In the genomic region with DNA sequence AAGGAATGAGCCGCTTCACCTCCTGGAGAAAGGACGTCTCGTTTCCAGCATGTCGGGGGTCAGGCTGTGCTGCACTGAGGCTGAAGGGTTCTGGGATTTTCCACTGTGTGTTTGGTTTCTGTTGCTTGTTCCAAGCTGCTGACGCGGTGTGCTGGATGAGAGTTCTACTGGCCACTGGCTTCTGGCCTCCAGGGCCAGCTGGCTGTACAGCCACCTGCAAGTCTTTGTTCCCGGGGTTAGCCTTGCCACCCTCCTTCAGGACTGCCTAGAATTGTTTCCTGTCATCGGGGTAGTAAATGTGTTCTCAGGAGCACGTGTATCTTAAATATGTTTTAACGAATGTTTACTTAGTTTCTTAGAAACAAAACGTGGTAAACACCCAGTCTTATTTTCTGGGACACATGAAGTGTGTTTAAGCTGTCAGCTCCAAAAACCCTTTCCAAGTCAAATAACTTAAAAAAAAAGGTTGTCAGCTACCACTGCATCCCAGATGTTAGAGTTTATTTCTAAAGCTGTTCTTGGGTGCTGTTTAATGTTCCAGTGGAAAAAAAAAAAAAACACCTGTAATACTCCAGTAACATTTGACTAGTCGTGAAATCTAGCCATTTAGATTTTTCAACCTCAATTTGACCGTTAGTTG, we compare ENCODE assay signal across 12 cellular contexts.
A peak's percentile ranks its signal among the peaks of the same experiment; 100 is the strongest.
DNase-seq lines count a peak whose midpoint lies in the region; ATAC-seq and TF ChIP-seq lines count a peak whose summit lies in the region.
"Had no signal": no experiment of that assay in that cellular context is flagged by ENCODE, and none has a peak within 500 bp of the region (broad histone marks: within the 10 kb centered on the region; RNA-seq: fewer than 3 reads in every experiment).

No MANE protein-coding gene starts in this region.

- H3K27me3 ChIP-seq in heart right ventricle (no peaks in the 10 kb centered on the region), thyroid gland (no peaks in the 10 kb centered on the region)
- H3K27me3 ChIP-seq: ovary, upper lobe of left lung had no signal

- 51 to 53% methylated on average over 13 of the region's 13 CpGs for WGBS in heart right ventricle, 2 donors
- WGBS in thyroid gland, 2 donors, result 83 to 85% methylated on average over 12 to 13 of the region's 13 CpGs

- peaks cover 0 to 42% (median 26%) of the 10 kb centered on the region in 9 donors for H3K4me1 ChIP-seq in heart right ventricle
- peaks cover 5 to 13% of the 10 kb centered on the region in 2 donors for H3K4me1 ChIP-seq in thyroid gland

- H3K27ac ChIP-seq in angular gyrus (ENCODE audit: low read depth, low read length) (peak overlapping the region; percentile 64), heart right ventricle (peak overlapping the region in 9 of 10 donors; percentile 7 to 80 (median 70)), thyroid gland (no peak overlapping the region)
- H3K27ac ChIP-seq: epithelial cell of prostate, upper lobe of left lung had no signal

- peaks cover 0 to 9% (median 0%) of the 10 kb centered on the region in 9 donors for H3K36me3 ChIP-seq in heart right ventricle
- no peaks in the 10 kb centered on the region for H3K36me3 ChIP-seq in thyroid gland
- H3K36me3 ChIP-seq: ovary, upper lobe of left lung had no signal

- H3K4me3 ChIP-seq in heart right ventricle (no peak overlapping the region), thyroid gland (replicated peaks in 1 of 3) (no peak overlapping the region)
- H3K4me3 ChIP-seq: ovary, upper lobe of left lung had no signal

- no peak for TF ChIP-seq POLR2A in thyroid gland (IDR thresholded peaks at IDR 0.05)

- intact Hi-C loops in heart right ventricle (cut with DNase I), result no loop called here
- intact Hi-C loops in thyroid gland (cut with DNase I), result no loop called here
- intact Hi-C loops in posterior vena cava (cut with DNase I), result no loop called here

- peak; percentile 48 to 85 (median 82) for ATAC-seq in heart right ventricle
- no peak for ATAC-seq in HG02610 (IDR thresholded peaks at IDR 0.05; ENCODE audit: unreplicated experiment)

- TF ChIP-seq CTCF in heart right ventricle (IDR thresholded peaks at IDR 0.05) (no peak), thyroid gland (IDR thresholded peaks at IDR 0.05) (no peak)

- H3K9me3 ChIP-seq in heart right ventricle (no peaks in the 10 kb centered on the region), thyroid gland (no peaks in the 10 kb centered on the region)
- H3K9me3 ChIP-seq: ovary, upper lobe of left lung had no signal

- peak; percentile 25 for DNase-seq in AG20443 (ENCODE audit: low spot score)
- DNase-seq in heart right ventricle, result peak; percentile 64 to 68
- DNase-seq in pons (ENCODE audit: low spot score), result peak; percentile 79
- no peak for DNase-seq in thyroid gland
- DNase-seq in posterior vena cava (ENCODE audit: low spot score), result no peak
- DNase-seq in HuH-7 (ENCODE audit: low spot score), result no peak
- DNase-seq: activated T-cell treated with anti-CD3 and anti-CD28 coated beads, Interleukin-2, amount 50 U/mL, for 1 hour; upper lobe of left lung had no signal

Comparison
In these comparisons a context has a peak if more than half of its experiments do, and no peak if none do; other contexts are left out.
1. DNase-seq: peak in AG20443 (single experiment), heart right ventricle (2 of 2) and pons (single experiment); none in thyroid gland (0 of 2), posterior vena cava (single experiment) and HuH-7 (single experiment).
2. H3K27ac ChIP-seq: peak in angular gyrus (single experiment) and heart right ventricle (9 of 10); none in thyroid gland (0 of 3).